1 cellular context compared by ENCODE assay signal in the genomic region with DNA sequence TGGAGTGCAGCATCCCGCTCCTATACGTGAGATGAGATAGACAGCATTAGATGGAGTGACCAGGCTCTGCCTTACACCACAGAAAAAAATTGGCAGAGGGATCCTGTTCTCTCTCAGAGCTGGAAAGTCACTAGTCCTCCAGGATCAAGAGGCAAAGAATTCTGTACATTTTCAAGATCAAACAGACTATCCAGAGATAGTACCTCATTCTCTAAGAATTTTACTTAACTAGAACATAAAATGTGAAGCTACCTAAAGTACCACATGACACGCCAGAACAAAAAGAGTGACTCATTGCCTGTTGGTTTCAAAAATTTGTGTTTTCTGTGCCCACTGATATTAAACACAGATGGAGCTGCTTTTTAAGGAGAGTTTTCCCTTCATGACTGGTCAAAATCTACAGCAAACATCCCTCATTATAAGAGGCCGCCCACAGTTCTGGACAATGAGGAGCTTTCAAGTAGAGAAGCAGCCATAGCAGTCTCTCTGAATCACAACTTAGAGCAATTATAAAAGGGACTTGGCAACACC.
TF ChIP-seq lines count a peak whose summit lies in the region.

No MANE protein-coding gene starts in this region.

TF ChIP-seq in SK-N-SH treated with all-trans-retinoic acid at 6 μM for 48 hours, 23 proteins besides CTCF, POLR2A, EP300 and RAD21 (continued from another document):
- TF ChIP-seq ESRRG (CRISPR knock-in tag; IDR thresholded peaks at IDR 0.05) (no peak), ZNF8 (CRISPR knock-in tag; IDR thresholded peaks at IDR 0.05) (no peak), BACH2 (CRISPR knock-in tag; IDR thresholded peaks at IDR 0.05; ENCODE audit: borderline replicate concordance) (no peak), ZC3H10 (CRISPR knock-in tag; IDR thresholded peaks at IDR 0.05) (peak; percentile 46)
